9 cellular contexts compared by ENCODE assay signal in the genomic region with DNA sequence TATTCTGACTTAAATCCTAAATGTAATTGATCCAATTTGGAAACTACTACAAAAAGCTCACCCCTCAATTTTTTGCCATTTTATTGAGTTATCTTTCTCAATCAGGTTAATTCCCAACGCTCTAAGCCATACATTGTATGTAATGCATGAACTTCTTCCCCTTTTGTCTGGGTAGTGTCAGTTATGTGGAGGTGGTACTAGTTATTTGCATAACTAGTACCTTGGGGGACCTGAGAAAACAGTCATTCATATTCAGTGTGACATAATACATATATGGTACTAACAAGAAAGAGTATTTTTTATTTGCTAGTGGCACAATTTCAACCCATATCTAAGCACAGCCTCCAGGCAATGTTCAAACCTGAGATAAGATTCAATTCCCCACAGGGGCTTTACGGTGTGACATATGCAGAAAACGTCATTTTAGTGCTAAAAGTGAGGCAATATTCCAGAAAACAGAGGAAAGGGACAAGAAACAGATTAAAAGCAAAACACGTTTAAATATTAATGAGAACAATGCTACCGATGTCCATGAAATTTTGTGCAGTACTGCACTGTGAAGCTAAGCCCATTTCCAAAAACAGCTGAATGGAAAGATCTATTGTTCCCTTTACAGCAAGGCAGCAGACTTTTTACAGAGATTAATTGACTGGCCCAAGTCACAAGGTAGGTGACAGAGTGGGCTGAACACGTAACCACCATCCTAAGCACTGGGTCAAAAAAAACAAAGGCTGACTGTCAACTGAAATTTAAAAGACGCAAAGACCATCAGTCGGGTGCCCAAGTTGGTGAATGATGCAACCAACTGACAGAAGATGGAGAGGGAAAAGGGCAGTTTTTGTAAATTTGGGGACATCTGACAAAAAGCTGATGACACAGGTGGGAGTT. TPM values are rescaled to one million over a fixed set of nuclear protein-coding genes. Genes with fewer than 3 reads are reported as not detected.
DNase-seq lines count a peak whose midpoint lies in the region; ATAC-seq and TF ChIP-seq lines count a peak whose summit lies in the region.
"Had no signal": no experiment of that assay in that cellular context is flagged by ENCODE, and none has a peak within 500 bp of the region (broad histone marks: within the 10 kb centered on the region; RNA-seq: fewer than 3 reads in every experiment).

No MANE protein-coding gene starts in this region.

- H3K36me3 Mint-ChIP-seq in activated B cell treated with CpG ODN at 0.5 μM for 24 hours (ENCODE audit: low read depth): peaks cover 7% of the 10 kb centered on the region

- H3K9ac ChIP-seq in iPS-20b (ENCODE audit: low read depth, low read length): no peak overlapping the region

- H3K4me1 Mint-ChIP-seq in activated B cell treated with CpG ODN at 0.5 μM for 24 hours: peaks cover 20% of the 10 kb centered on the region

- no peak for ATAC-seq in activated B cell treated with CpG ODN at 0.5 μM for 24 hours (ENCODE audit: low read depth)
- ATAC-seq in HG02852 (IDR thresholded peaks at IDR 0.05; ENCODE audit: unreplicated experiment): no peak
- no peak for ATAC-seq in foreskin keratinocyte

- no peak for DNase-seq in activated B cell treated with CpG ODN at 0.5 μM for 24 hours
- no peak for DNase-seq in GM03348 (ENCODE audit: low spot score)
- DNase-seq in NCI-H226: no peak
- no peak for DNase-seq in foreskin keratinocyte

- H3K4me1 ChIP-seq in ACC112 (ENCODE audit: control insufficient read depth, insufficient read depth, low read length, unreplicated experiment): no peaks in the 10 kb centered on the region
- H3K4me1 ChIP-seq in HEK293 (ENCODE audit: control insufficient read depth, insufficient read depth, low read length): peaks cover 8% of the 10 kb centered on the region; the same call in 1 of the 2 replicates
- peaks cover 9% of the 10 kb centered on the region for H3K4me1 ChIP-seq in iPS-20b (ENCODE audit: insufficient read depth, low read length)
- H3K4me1 ChIP-seq in foreskin keratinocyte: no peaks in the 10 kb centered on the region

- H3K9me3 ChIP-seq in HEK293 (ENCODE audit: control insufficient read depth, insufficient read depth, low read depth, low read length) (no peaks in the 10 kb centered on the region), iPS-20b (ENCODE audit: insufficient read depth, low read depth, low read length) (no peaks in the 10 kb centered on the region)
- H3K9me3 ChIP-seq: neutrophil had no signal

- no peaks in the 10 kb centered on the region for H3K27me3 ChIP-seq in ACC112 (ENCODE audit: insufficient read depth, low read length)
- peaks cover 3% of the 10 kb centered on the region; the same call in 1 of the 2 replicates for H3K27me3 ChIP-seq in iPS-20b (ENCODE audit: insufficient read depth, low read length)
- H3K27me3 ChIP-seq in foreskin keratinocyte: no peaks in the 10 kb centered on the region

- peak overlapping the region; percentile 80 for H3K27ac Mint-ChIP-seq in activated B cell treated with CpG ODN at 0.5 μM for 24 hours

- no peaks in the 10 kb centered on the region for H3K27me3 Mint-ChIP-seq in activated B cell treated with CpG ODN at 0.5 μM for 24 hours

- TF ChIP-seq CTCF in HEK293 (tag by site-specific recombination; IDR thresholded peaks at IDR 0.05) (no peak), activated B cell treated with CpG ODN at 0.5 μM for 24 hours (IDR thresholded peaks at IDR 0.05) (no peak), foreskin keratinocyte (conservative IDR thresholded peaks at IDR 0.05) (no peak)

- H3K27ac ChIP-seq in ACC112 (ENCODE audit: low read depth, low read length) (no peak overlapping the region), HEK293 (ENCODE audit: extremely low read depth, low read depth, low read length) (no peak overlapping the region; the same call in 1 of the 2 replicates), iPS-20b (ENCODE audit: low read length) (no peak overlapping the region), foreskin keratinocyte (no peak overlapping the region)
- H3K27ac ChIP-seq: neutrophil had no signal

- CTCF ChIA-PET in HEK293 (lab: Yijun Ruan, JAX) (interaction anchor here (0.6 to 5.2 kb wide), 13 partner anchors 10 to 710 kb away, joined by 3 to 48 read pairs (median 4); no protein-coding TSS in a partner anchor), activated B cell treated with CpG ODN at 0.5 μM for 24 hours (lab: Charles Lee) (interaction anchor here (1.5 to 3.9 kb wide), 3 partner anchors 11 to 25 kb away, joined by 4 to 24 read pairs (median 16); no protein-coding TSS in a partner anchor)

- H3K79me2 ChIP-seq in ACC112 (ENCODE audit: control insufficient read depth, insufficient read depth, low read length, unreplicated experiment): peaks cover 7% of the 10 kb centered on the region

- H2AFZ ChIP-seq in ACC112 (ENCODE audit: low read length, unreplicated experiment): no peak overlapping the region

- no peaks in the 10 kb centered on the region for H3K36me3 ChIP-seq in ACC112 (ENCODE audit: insufficient read depth, low read length)
- peaks cover 13 to 15% of the 10 kb centered on the region in 2 experiments for H3K36me3 ChIP-seq in HEK293 (ENCODE audit: control insufficient read depth in 2 of 2, insufficient read depth in 1 of 2, low read length in 2 of 2)
- H3K36me3 ChIP-seq in iPS-20b (ENCODE audit: insufficient read depth, low read depth, low read length): 0 out of 2 replicates have a peak, but pooled peaks cover 12% of the 10 kb centered on the region
- H3K36me3 ChIP-seq: neutrophil had no signal

- peak overlapping the region; percentile 93 for H3K4me3 ChIP-seq in ACC112 (ENCODE audit: low read depth, low read length)
- H3K4me3 ChIP-seq in HEK293 (ENCODE audit: low read depth, low read length): peak overlapping the region; percentile 80
- peak overlapping the region; percentile 69; the same call in 1 of the 2 replicates for H3K4me3 ChIP-seq in iPS-20b (ENCODE audit: low read length)

- POLR2A ChIA-PET in HEK293 (lab: Yijun Ruan, JAX): interaction anchor here (0.6 to 3.1 kb wide), 7 partner anchors 8 to 534 kb away, joined by 3 to 14 read pairs (median 4); no protein-coding TSS in a partner anchor
- POLR2A ChIA-PET in activated B cell treated with CpG ODN at 0.5 μM for 24 hours (lab: Charles Lee): interaction anchor here (0.7 to 2.7 kb wide), 5 partner anchors 12 to 190 kb away, joined by 3 to 16 read pairs (median 7); no protein-coding TSS in a partner anchor

- H3K4me3 Mint-ChIP-seq in activated B cell treated with CpG ODN at 0.5 μM for 24 hours: peak overlapping the region; percentile 85

- no peaks in the 10 kb centered on the region for H3K9me3 Mint-ChIP-seq in activated B cell treated with CpG ODN at 0.5 μM for 24 hours

- intact Hi-C loops in activated B cell treated with CpG ODN at 0.5 μM for 24 hours (cut with micrococcal nuclease): loop anchor here (5.0 kb wide), 2 partner anchors 402 to 597 kb away; a partner anchor contains a TSS

TF ChIP-seq in HEK293, 187 proteins besides CTCF, POLR2A, EP300 and RAD21 (continues in another document):
- TF ChIP-seq ZNF670 (tag by site-specific recombination; IDR thresholded peaks at IDR 0.05; ENCODE audit: low read depth) (no peak), SP7 (tag by site-specific recombination; IDR thresholded peaks at IDR 0.05) (0 out of 2 replicates have a peak, but pooled peaks have one; percentile 23), GFI1B (tag by site-specific recombination; IDR thresholded peaks at IDR 0.05) (no peak), BCL11A (tag by site-specific recombination; IDR thresholded peaks at IDR 0.05; ENCODE audit: low read depth) (no peak), ZXDB (tag by site-specific recombination; IDR thresholded peaks at IDR 0.05) (no peak)
- TF ChIP-seq, protein P1, sequence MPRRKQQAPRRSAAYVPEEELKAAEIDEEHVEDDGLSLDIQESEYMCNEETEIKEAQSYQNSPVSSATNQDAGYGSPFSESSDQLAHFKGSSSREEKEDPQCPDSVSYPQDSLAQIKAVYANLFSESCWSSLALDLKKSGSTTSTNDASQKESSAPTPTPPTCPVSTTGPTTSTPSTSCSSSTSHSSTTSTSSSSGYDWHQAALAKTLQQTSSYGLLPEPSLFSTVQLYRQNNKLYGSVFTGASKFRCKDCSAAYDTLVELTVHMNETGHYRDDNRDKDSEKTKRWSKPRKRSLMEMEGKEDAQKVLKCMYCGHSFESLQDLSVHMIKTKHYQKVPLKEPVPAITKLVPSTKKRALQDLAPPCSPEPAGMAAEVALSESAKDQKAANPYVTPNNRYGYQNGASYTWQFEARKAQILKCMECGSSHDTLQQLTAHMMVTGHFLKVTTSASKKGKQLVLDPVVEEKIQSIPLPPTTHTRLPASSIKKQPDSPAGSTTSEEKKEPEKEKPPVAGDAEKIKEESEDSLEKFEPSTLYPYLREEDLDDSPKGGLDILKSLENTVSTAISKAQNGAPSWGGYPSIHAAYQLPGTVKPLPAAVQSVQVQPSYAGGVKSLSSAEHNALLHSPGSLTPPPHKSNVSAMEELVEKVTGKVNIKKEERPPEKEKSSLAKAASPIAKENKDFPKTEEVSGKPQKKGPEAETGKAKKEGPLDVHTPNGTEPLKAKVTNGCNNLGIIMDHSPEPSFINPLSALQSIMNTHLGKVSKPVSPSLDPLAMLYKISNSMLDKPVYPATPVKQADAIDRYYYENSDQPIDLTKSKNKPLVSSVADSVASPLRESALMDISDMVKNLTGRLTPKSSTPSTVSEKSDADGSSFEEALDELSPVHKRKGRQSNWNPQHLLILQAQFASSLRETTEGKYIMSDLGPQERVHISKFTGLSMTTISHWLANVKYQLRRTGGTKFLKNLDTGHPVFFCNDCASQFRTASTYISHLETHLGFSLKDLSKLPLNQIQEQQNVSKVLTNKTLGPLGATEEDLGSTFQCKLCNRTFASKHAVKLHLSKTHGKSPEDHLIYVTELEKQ (tag by site-specific recombination; IDR thresholded peaks at IDR 0.05; ENCODE audit: borderline replicate concordance): no peak
- TF ChIP-seq, protein P2, sequence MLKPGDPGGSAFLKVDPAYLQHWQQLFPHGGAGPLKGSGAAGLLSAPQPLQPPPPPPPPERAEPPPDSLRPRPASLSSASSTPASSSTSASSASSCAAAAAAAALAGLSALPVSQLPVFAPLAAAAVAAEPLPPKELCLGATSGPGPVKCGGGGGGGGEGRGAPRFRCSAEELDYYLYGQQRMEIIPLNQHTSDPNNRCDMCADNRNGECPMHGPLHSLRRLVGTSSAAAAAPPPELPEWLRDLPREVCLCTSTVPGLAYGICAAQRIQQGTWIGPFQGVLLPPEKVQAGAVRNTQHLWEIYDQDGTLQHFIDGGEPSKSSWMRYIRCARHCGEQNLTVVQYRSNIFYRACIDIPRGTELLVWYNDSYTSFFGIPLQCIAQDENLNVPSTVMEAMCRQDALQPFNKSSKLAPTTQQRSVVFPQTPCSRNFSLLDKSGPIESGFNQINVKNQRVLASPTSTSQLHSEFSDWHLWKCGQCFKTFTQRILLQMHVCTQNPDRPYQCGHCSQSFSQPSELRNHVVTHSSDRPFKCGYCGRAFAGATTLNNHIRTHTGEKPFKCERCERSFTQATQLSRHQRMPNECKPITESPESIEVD (tag by site-specific recombination; IDR thresholded peaks at IDR 0.05): peak; percentile 55

RNA-seq across cellular contexts. Expression of a gene that starts 1.4 kb away (rescaled TPM):
- 8.1 and 10.6 TPM in 2 replicates for total RNA-seq in activated B cell treated with CpG ODN at 0.5 μM for 24 hours
- 15.2 and 16.3 TPM in 2 replicates for total RNA-seq in foreskin keratinocyte
- polyA plus RNA-seq in foreskin keratinocyte: 3.3 and 3.9 TPM in 2 replicates

RNA-seq across cellular contexts. Expression of a gene that starts 41.4 kb away (rescaled TPM):
- total RNA-seq in activated B cell treated with CpG ODN at 0.5 μM for 24 hours (not detected in 2 replicates), foreskin keratinocyte (0.78 and 0.88 TPM in 2 replicates)
- polyA plus RNA-seq in foreskin keratinocyte: 0.53 and 0.56 TPM in 2 replicates
